Comparison of ENCODE assay signal across 14 cellular contexts in genomic region chr2:160077912-160078585, GRCh38. TPM values are rescaled to one million over a fixed set of nuclear protein-coding genes. Genes with fewer than 3 reads are reported as not detected.
"Had no signal": no experiment of that assay in that cellular context is flagged by ENCODE, and none has a peak within 500 bp of the region (broad histone marks: within the 10 kb centered on the region; RNA-seq: fewer than 3 reads in every experiment).

No MANE protein-coding gene starts in this region.

- H3K4me3 ChIP-seq: neural progenitor cell, pancreas, SJSA1 had no signal

- FAIRE-seq: astrocyte, colon, pancreas had no signal

- H3K27ac Mint-ChIP-seq: activated CD8-positive, alpha-beta T cell treated with anti-CD3 and anti-CD28 coated beads, Interleukin-2, amount 10 ng/mL, durations not matched to agents 7 days and 5 days; activated T-helper 1 cell treated with anti-CD3 and anti-CD28 coated beads, Interleukin-12 subunit alpha, Interleukin-12 subunit beta, Interleukin-2, Interleukin-4 antibody, amounts not matched to agents 30 ng/mL and 10 ng/mL and 1 ng/mL, durations not matched to agents 14 hours and 24 hours and 36 hours; memory B cell; neural progenitor cell; stimulated activated effector memory CD8-positive, alpha-beta T cell treated with anti-CD3 and anti-CD28 coated beads, Interleukin-12 subunit alpha, Interleukin-12 subunit beta, amount 100 ng/mL, for 72 hours had no signal

- H3K4me1 ChIP-seq: neural progenitor cell had no signal

- H3K27me3 Mint-ChIP-seq: memory B cell had no signal

- H3K4me1 Mint-ChIP-seq: memory B cell; stimulated activated effector memory CD8-positive, alpha-beta T cell treated with anti-CD3 and anti-CD28 coated beads, Interleukin-12 subunit alpha, Interleukin-12 subunit beta, amount 100 ng/mL, for 72 hours had no signal

- H3K36me3 Mint-ChIP-seq: memory B cell; neural progenitor cell; stimulated activated effector memory CD8-positive, alpha-beta T cell treated with anti-CD3 and anti-CD28 coated beads, Interleukin-12 subunit alpha, Interleukin-12 subunit beta, amount 100 ng/mL, for 72 hours had no signal

- H3K36me3 ChIP-seq: neural progenitor cell, pancreas, SJSA1 had no signal

- H3K4me3 Mint-ChIP-seq: activated CD8-positive, alpha-beta T cell treated with anti-CD3 and anti-CD28 coated beads, Interleukin-2, amount 10 ng/mL, durations not matched to agents 7 days and 5 days; activated T-helper 1 cell treated with anti-CD3 and anti-CD28 coated beads, Interleukin-12 subunit alpha, Interleukin-12 subunit beta, Interleukin-2, Interleukin-4 antibody, amounts not matched to agents 30 ng/mL and 10 ng/mL and 1 ng/mL, durations not matched to agents 14 hours and 24 hours and 36 hours; memory B cell; neural progenitor cell; stimulated activated effector memory CD8-positive, alpha-beta T cell treated with anti-CD3 and anti-CD28 coated beads, Interleukin-12 subunit alpha, Interleukin-12 subunit beta, amount 100 ng/mL, for 72 hours had no signal

- H3K27ac ChIP-seq: neural progenitor cell, pancreas, SJSA1 had no signal

- H3K9me3 Mint-ChIP-seq: activated T-helper 1 cell treated with anti-CD3 and anti-CD28 coated beads, Interleukin-12 subunit alpha, Interleukin-12 subunit beta, Interleukin-2, Interleukin-4 antibody, amounts not matched to agents 30 ng/mL and 10 ng/mL and 1 ng/mL, durations not matched to agents 14 hours and 24 hours and 36 hours; stimulated activated effector memory CD8-positive, alpha-beta T cell treated with anti-CD3 and anti-CD28 coated beads, Interleukin-12 subunit alpha, Interleukin-12 subunit beta, amount 100 ng/mL, for 72 hours had no signal

- H3K9me3 ChIP-seq: pancreas, SJSA1 had no signal

- DNase-seq: activated CD4-positive, alpha-beta T cell treated with anti-CD3 and anti-CD28 coated beads for 4 hours; activated CD8-positive, alpha-beta T cell treated with anti-CD3 and anti-CD28 coated beads, Interleukin-2, amount 10 ng/mL, durations not matched to agents 7 days and 5 days; activated naive CD4-positive, alpha-beta T cell treated with Interleukin-2 at 50 U/mL for 16 hours; effector memory CD4-positive, alpha-beta T cell; erythroblast; pancreas; T1000 had no signal

- H3K27me3 ChIP-seq: neural progenitor cell, pancreas, SJSA1 had no signal

RNA-seq across cellular contexts. Expression of gene PLA2R1, which starts 15.6 kb away (rescaled TPM):
- total RNA-seq: activated CD8-positive, alpha-beta T cell treated with anti-CD3 and anti-CD28 coated beads, Interleukin-2, amount 10 ng/mL, durations not matched to agents 7 days and 5 days; activated T-helper 1 cell treated with anti-CD3 and anti-CD28 coated beads, Interleukin-12 subunit alpha, Interleukin-12 subunit beta, Interleukin-2, Interleukin-4 antibody, amounts not matched to agents 30 ng/mL and 10 ng/mL and 1 ng/mL, durations not matched to agents 14 hours and 24 hours and 36 hours had no signal
